In the genomic region with DNA sequence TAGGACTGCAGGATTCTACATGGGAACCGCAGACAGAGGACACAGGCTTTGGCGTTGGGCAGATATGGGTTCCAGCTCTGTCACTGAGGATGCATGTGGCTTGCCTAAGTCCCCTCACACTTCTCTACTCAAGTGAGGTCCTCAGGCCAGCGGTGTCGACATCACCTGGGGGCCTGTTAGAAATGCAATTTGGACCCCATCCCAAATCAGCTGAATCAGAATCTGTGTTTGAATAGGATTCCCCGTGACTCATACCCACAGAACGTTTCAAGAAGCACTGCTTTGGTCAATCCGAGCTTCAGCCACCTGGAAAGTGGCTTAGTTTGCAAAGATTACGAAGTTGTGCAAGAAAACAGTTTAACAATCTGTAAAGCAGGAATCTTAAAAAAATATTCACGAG, we compare ENCODE assay signal across 16 cellular contexts.
A peak's percentile ranks its signal among the peaks of the same experiment; 100 is the strongest.
DNase-seq lines count a peak whose midpoint lies in the region; ATAC-seq and TF ChIP-seq lines count a peak whose summit lies in the region.
"Had no signal": no experiment of that assay in that cellular context is flagged by ENCODE, and none has a peak within 500 bp of the region (broad histone marks: within the 10 kb centered on the region; RNA-seq: fewer than 3 reads in every experiment).

No MANE protein-coding gene starts in this region.

- H3K27me3 Mint-ChIP-seq in GM23338 (ENCODE audit: insufficient read depth, low read depth, poor library complexity) = peaks cover 2% of the 10 kb centered on the region
- peaks cover 6% of the 10 kb centered on the region for H3K27me3 Mint-ChIP-seq in activated CD8-positive, alpha-beta T cell treated with anti-CD3 and anti-CD28 coated beads, Interleukin-2, amount 10 ng/mL, durations not matched to agents 7 days and 5 days (ENCODE audit: low read depth)

- H4K20me1 ChIP-seq in GM23338 (replicated peaks; ENCODE audit: insufficient read depth) (no peaks in the 10 kb centered on the region), fibroblast of lung (ENCODE audit: control insufficient read depth, extremely low read depth, insufficient read depth, low read length) (no peaks in the 10 kb centered on the region)

- H3K79me2 ChIP-seq in GM23338 (replicated peaks; ENCODE audit: insufficient read depth) (no peaks in the 10 kb centered on the region), fibroblast of lung (ENCODE audit: control insufficient read depth, insufficient read depth, low read length) (no peaks in the 10 kb centered on the region)

- H3K4me1 ChIP-seq in GM23338 (ENCODE audit: insufficient read depth) (no peaks in the 10 kb centered on the region), RWPE2 (ENCODE audit: insufficient read depth, poor library complexity, severe bottlenecking) (peaks cover 14% of the 10 kb centered on the region), fibroblast of lung (ENCODE audit: control insufficient read depth, extremely low read depth, insufficient read depth, low read length) (no peaks in the 10 kb centered on the region)
- H3K4me1 ChIP-seq: gastrocnemius medialis had no signal

- H3K36me3 ChIP-seq in GM23338 (ENCODE audit: insufficient read depth) (peaks cover 3% of the 10 kb centered on the region; the same call in 1 of the 2 replicates), RWPE2 (ENCODE audit: low read depth) (no peaks in the 10 kb centered on the region), fibroblast of lung (ENCODE audit: control insufficient read depth, insufficient read depth, low read length) (no peaks in the 10 kb centered on the region)
- H3K36me3 ChIP-seq: gastrocnemius medialis had no signal

- H3K27ac Mint-ChIP-seq in GM23338 = no peak overlapping the region
- H3K27ac Mint-ChIP-seq in activated CD8-positive, alpha-beta T cell treated with anti-CD3 and anti-CD28 coated beads, Interleukin-2, amount 10 ng/mL, durations not matched to agents 7 days and 5 days = no peak overlapping the region
- H3K27ac Mint-ChIP-seq: stimulated activated naive CD8-positive, alpha-beta T cell treated with anti-CD3 and anti-CD28 coated beads, Interleukin-15, Interleukin-2, amounts not matched to agents 100 ng/mL and 50 ng/mL, for 24 hours had no signal

- POLR2A ChIA-PET in activated CD8-positive, alpha-beta T cell treated with anti-CD3 and anti-CD28 coated beads, Interleukin-2, amount 10 ng/mL, durations not matched to agents 7 days and 5 days (lab: Charles Lee) = no interaction called here

- H3K27ac ChIP-seq in GM23338 (ENCODE audit: low read depth) (no peak overlapping the region), RWPE2 (ENCODE audit: poor library complexity, severe bottlenecking) (peak overlapping the region; percentile 83), fibroblast of lung (ENCODE audit: insufficient read depth, low read length) (no peak overlapping the region)
- H3K27ac ChIP-seq: gastrocnemius medialis, VCaP had no signal

- H3K9me2 ChIP-seq in GM23338 (ENCODE audit: insufficient read depth) = peaks cover 7% of the 10 kb centered on the region; the same call in 1 of the 2 replicates

- no peak for DNase-seq in GM23338 (ENCODE audit: low spot score)
- DNase-seq in RWPE2 (ENCODE audit: low spot score) = peak; percentile 91
- DNase-seq in fibroblast of lung (ENCODE audit: low read depth in 2 of 2) = peak; percentile 56 to 96
- DNase-seq in retinal pigment epithelial cell (ENCODE audit: low read depth) = peak; percentile 46
- no peak for DNase-seq in ureter (ENCODE audit: low spot score)
- no peak for DNase-seq in COR-L47 (lab: John Stamatoyannopoulos, UW)
- DNase-seq in NCI-H2171 (lab: John Stamatoyannopoulos, UW) = no peak
- DNase-seq in activated CD8-positive, alpha-beta T cell treated with anti-CD3 and anti-CD28 coated beads, Interleukin-2, amount 10 ng/mL, durations not matched to agents 7 days and 5 days = no peak
- DNase-seq: Calu3; gastrocnemius medialis; Kasumi-1; Right ventricle myocardium superior; stimulated activated CD4-positive, alpha-beta T cell treated with anti-CD3 and anti-CD28 coated beads, Interleukin-4, amount 100 ng/mL, for 1 hour had no signal

- peaks cover 14% of the 10 kb centered on the region for H3K36me3 Mint-ChIP-seq in GM23338 (ENCODE audit: low read depth)
- no peaks in the 10 kb centered on the region for H3K36me3 Mint-ChIP-seq in activated CD8-positive, alpha-beta T cell treated with anti-CD3 and anti-CD28 coated beads, Interleukin-2, amount 10 ng/mL, durations not matched to agents 7 days and 5 days (ENCODE audit: low read depth)

- H3K9me3 ChIP-seq in RWPE2 (ENCODE audit: severe bottlenecking) = no peaks in the 10 kb centered on the region
- no peaks in the 10 kb centered on the region for H3K9me3 ChIP-seq in fibroblast of lung (ENCODE audit: control insufficient read depth, insufficient read depth, low read depth, low read length)
- H3K9me3 ChIP-seq: gastrocnemius medialis had no signal

- H3K9me3 Mint-ChIP-seq in GM23338 = peaks cover 20% of the 10 kb centered on the region
- no peaks in the 10 kb centered on the region for H3K9me3 Mint-ChIP-seq in activated CD8-positive, alpha-beta T cell treated with anti-CD3 and anti-CD28 coated beads, Interleukin-2, amount 10 ng/mL, durations not matched to agents 7 days and 5 days (ENCODE audit: insufficient read depth)

- TF ChIP-seq CTCF in GM23338 (conservative IDR thresholded peaks at IDR 0.05; ENCODE audit: low read depth in 2 of 2) = no peak
- no peak for TF ChIP-seq CTCF in RWPE2 (IDR thresholded peaks at IDR 0.05; ENCODE audit: poor library complexity, severe bottlenecking)
- TF ChIP-seq CTCF in fibroblast of lung (conservative IDR thresholded peaks at IDR 0.05 in 1 of 2, IDR thresholded peaks at IDR 0.05 in 1 of 2; ENCODE audit: low read depth in 1 of 2, low read length in 2 of 2) = no peak
- TF ChIP-seq CTCF in retinal pigment epithelial cell (conservative IDR thresholded peaks at IDR 0.05; ENCODE audit: low read depth, low read length) = no peak

- H3K9ac ChIP-seq in fibroblast of lung (ENCODE audit: insufficient read depth, low read length) = no peak overlapping the region

- H2AFZ ChIP-seq in GM23338 = peak overlapping the region; percentile 20; the same call in 1 of the 2 replicates
- no peak overlapping the region for H2AFZ ChIP-seq in fibroblast of lung (ENCODE audit: low read length)

- no peaks in the 10 kb centered on the region for H3F3A ChIP-seq in GM23338 (replicated peaks; ENCODE audit: low read depth)

- H3K4me1 Mint-ChIP-seq in GM23338 = peaks cover 19% of the 10 kb centered on the region
- H3K4me1 Mint-ChIP-seq in activated CD8-positive, alpha-beta T cell treated with anti-CD3 and anti-CD28 coated beads, Interleukin-2, amount 10 ng/mL, durations not matched to agents 7 days and 5 days (ENCODE audit: low read depth) = no peaks in the 10 kb centered on the region
- H3K4me1 Mint-ChIP-seq: central memory CD8-positive, alpha-beta T cell had no signal

- no peaks in the 10 kb centered on the region for H3K27me3 ChIP-seq in GM23338 (ENCODE audit: insufficient read depth)
- no peaks in the 10 kb centered on the region for H3K27me3 ChIP-seq in RWPE2 (ENCODE audit: insufficient read depth, poor library complexity, severe bottlenecking)
- H3K27me3 ChIP-seq in fibroblast of lung (ENCODE audit: control insufficient read depth, insufficient read depth, low read length) = peaks cover 3% of the 10 kb centered on the region

- no peak overlapping the region for H3K4me3 ChIP-seq in GM23338
- no peak overlapping the region for H3K4me3 ChIP-seq in RWPE2 (ENCODE audit: severe bottlenecking)
- H3K4me3 ChIP-seq in fibroblast of lung (replicated peaks in 1 of 4; ENCODE audit: control extremely low read depth in 1 of 4, insufficient read depth in 1 of 4, low read depth in 3 of 4, low read length in 4 of 4) = no peak overlapping the region
- H3K4me3 ChIP-seq in retinal pigment epithelial cell (ENCODE audit: low read length) = no peak overlapping the region
- H3K4me3 ChIP-seq: gastrocnemius medialis had no signal

- ATAC-seq in GM23338 = no peak
- ATAC-seq in RWPE2 (ENCODE audit: low read depth) = peak; percentile 91
- no peak for ATAC-seq in activated CD8-positive, alpha-beta T cell treated with anti-CD3 and anti-CD28 coated beads, Interleukin-2, amount 10 ng/mL, durations not matched to agents 7 days and 5 days
- ATAC-seq: gastrocnemius medialis had no signal

- H3K4me3 Mint-ChIP-seq in GM23338 = no peak overlapping the region
- H3K4me3 Mint-ChIP-seq in activated CD8-positive, alpha-beta T cell treated with anti-CD3 and anti-CD28 coated beads, Interleukin-2, amount 10 ng/mL, durations not matched to agents 7 days and 5 days = no peak overlapping the region
- H3K4me3 Mint-ChIP-seq: central memory CD8-positive, alpha-beta T cell; stimulated activated naive CD8-positive, alpha-beta T cell treated with anti-CD3 and anti-CD28 coated beads, Interleukin-15, Interleukin-2, amounts not matched to agents 100 ng/mL and 50 ng/mL, for 24 hours had no signal

- CTCF ChIA-PET in activated CD8-positive, alpha-beta T cell treated with anti-CD3 and anti-CD28 coated beads, Interleukin-2, amount 10 ng/mL, durations not matched to agents 7 days and 5 days (lab: Charles Lee) = no interaction called here

- H3K4me2 ChIP-seq in GM23338 (no peak overlapping the region), fibroblast of lung (ENCODE audit: extremely low read depth, insufficient read depth, low read length) (no peak overlapping the region)

TF ChIP-seq in GM23338, 12 proteins besides CTCF, POLR2A, EP300 and RAD21 (continues in another document):
- TF ChIP-seq, protein P1, sequence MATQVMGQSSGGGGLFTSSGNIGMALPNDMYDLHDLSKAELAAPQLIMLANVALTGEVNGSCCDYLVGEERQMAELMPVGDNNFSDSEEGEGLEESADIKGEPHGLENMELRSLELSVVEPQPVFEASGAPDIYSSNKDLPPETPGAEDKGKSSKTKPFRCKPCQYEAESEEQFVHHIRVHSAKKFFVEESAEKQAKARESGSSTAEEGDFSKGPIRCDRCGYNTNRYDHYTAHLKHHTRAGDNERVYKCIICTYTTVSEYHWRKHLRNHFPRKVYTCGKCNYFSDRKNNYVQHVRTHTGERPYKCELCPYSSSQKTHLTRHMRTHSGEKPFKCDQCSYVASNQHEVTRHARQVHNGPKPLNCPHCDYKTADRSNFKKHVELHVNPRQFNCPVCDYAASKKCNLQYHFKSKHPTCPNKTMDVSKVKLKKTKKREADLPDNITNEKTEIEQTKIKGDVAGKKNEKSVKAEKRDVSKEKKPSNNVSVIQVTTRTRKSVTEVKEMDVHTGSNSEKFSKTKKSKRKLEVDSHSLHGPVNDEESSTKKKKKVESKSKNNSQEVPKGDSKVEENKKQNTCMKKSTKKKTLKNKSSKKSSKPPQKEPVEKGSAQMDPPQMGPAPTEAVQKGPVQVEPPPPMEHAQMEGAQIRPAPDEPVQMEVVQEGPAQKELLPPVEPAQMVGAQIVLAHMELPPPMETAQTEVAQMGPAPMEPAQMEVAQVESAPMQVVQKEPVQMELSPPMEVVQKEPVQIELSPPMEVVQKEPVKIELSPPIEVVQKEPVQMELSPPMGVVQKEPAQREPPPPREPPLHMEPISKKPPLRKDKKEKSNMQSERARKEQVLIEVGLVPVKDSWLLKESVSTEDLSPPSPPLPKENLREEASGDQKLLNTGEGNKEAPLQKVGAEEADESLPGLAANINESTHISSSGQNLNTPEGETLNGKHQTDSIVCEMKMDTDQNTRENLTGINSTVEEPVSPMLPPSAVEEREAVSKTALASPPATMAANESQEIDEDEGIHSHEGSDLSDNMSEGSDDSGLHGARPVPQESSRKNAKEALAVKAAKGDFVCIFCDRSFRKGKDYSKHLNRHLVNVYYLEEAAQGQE (IDR thresholded peaks at IDR 0.05; ENCODE audit: unreplicated experiment) = no peak
- TF ChIP-seq ZNF114 (CRISPR knock-in tag; IDR thresholded peaks at IDR 0.05) = no peak

Comparison
In these comparisons a context has a peak if more than half of its experiments do, and no peak if none do; other contexts are left out.
1. DNase-seq: peak in RWPE2 (single experiment), fibroblast of lung (2 of 2) and retinal pigment epithelial cell (single experiment); none in GM23338 (single experiment), ureter (single experiment), COR-L47 (single experiment), NCI-H2171 (single experiment) and activated CD8-positive, alpha-beta T cell treated with anti-CD3 and anti-CD28 coated beads, Interleukin-2, amount 10 ng/mL, durations not matched to agents 7 days and 5 days (single experiment).